In the genomic region with DNA sequence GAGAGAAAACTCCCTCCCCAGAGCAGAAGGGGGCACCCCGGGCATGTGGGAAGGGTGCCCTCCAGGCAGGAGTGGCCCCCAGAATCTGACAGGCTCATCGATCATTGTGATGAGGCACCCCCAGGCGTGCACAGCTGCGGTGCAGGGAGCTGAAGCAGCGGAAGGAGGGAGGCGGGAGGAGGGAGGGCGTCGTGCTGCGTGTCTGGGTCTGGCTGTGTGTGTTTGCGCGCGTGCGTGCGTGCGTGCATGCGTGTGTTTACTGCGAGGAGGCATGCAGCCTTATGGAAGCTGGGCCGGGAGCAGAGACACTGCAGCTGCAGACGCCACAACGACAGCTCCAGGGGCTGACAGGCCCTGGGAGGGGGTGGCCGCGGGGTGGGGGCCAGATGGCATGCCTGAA, we compare ENCODE assay signal across 28 cellular contexts. TPM values are rescaled to one million over a fixed set of nuclear protein-coding genes. Genes with fewer than 3 reads are reported as not detected.
DNase-seq lines count a peak whose midpoint lies in the region; TF ChIP-seq lines count a peak whose summit lies in the region.
"Had no signal": no experiment of that assay in that cellular context is flagged by ENCODE, and none has a peak within 500 bp of the region (broad histone marks: within the 10 kb centered on the region; RNA-seq: fewer than 3 reads in every experiment).

No MANE protein-coding gene starts in this region.

- peaks cover 29% of the 10 kb centered on the region for H3K4me1 ChIP-seq in left ventricle myocardium inferior

- H3K36me3 ChIP-seq in left ventricle myocardium inferior = peaks cover 6% of the 10 kb centered on the region
- H3K36me3 ChIP-seq: neutrophil, vagina had no signal

- TF ChIP-seq CTCF in left ventricle myocardium inferior (IDR thresholded peaks at IDR 0.05; ENCODE audit: borderline replicate concordance) = no peak

- DNase-seq in NCI-H2227 (lab: John Stamatoyannopoulos, UW; ENCODE audit: unreplicated experiment) (peak; percentile 36), NCI-H2227 treated with DMSO at 0.1 percent for 48 hours (lab: John Stamatoyannopoulos, UW) (no peak), amygdala (lab: John Stamatoyannopoulos, UW) (peak in 40 of 56 donors; percentile 10 to 77 (median 44)), head of caudate nucleus (peak; percentile 51 to 87 (median 76)), retina (peak; percentile 84), D341Med (ENCODE audit: low spot score) (no peak), left ventricle myocardium inferior (no peak)
- no peak for DNase-seq in stimulated activated CD4-positive, alpha-beta T cell treated with anti-CD3 and anti-CD28 coated beads, Interleukin-15, amount 100 ng/mL, for 24 hours
- DNase-seq: 8988T; activated CD4-positive, alpha-beta T cell treated with anti-CD3 and anti-CD28 coated beads for 1 hour; activated CD8-positive, alpha-beta memory T cell treated with anti-CD3 and anti-CD28 coated beads for 24 hours; activated naive CD4-positive, alpha-beta T cell treated with anti-CD3 and anti-CD28 coated beads for 36 hours; activated T-cell treated with anti-CD3 and anti-CD28 coated beads, Interleukin-2, amount 50 U/mL, for 4 hours; AML-193; aorta; Calu3; cerebellar nuclear complex; effector memory CD4-positive, alpha-beta T cell; esophagus squamous epithelium; NCI-H187 treated with DMSO at 0.1 percent for 48 hours; NCI-H446 treated with DMSO at 0.1 percent for 48 hours; stimulated activated CD4-positive, alpha-beta T cell treated with anti-CD3 and anti-CD28 coated beads, Interleukin-12 subunit alpha, Interleukin-12 subunit beta, amount 100 ng/mL, for 4 hours; stimulated activated CD8-positive, alpha-beta memory T cell treated with anti-CD3 and anti-CD28 coated beads, Interleukin-4, amount 100 ng/mL, for 48 hours had no signal

- intact Hi-C loops in head of caudate nucleus (cut with DNase I) = no loop called here
- intact Hi-C loops in left ventricle myocardium inferior (cut with micrococcal nuclease) = no loop called here

- H3K9me3 ChIP-seq in left ventricle myocardium inferior (replicated peaks) = no peaks in the 10 kb centered on the region
- H3K9me3 ChIP-seq: esophagus squamous epithelium, neutrophil, right atrium auricular region, vagina had no signal

- no peak overlapping the region for H3K4me3 ChIP-seq in left ventricle myocardium inferior
- H3K4me3 ChIP-seq: esophagus squamous epithelium, right atrium auricular region, vagina had no signal

- H3K27me3 ChIP-seq in left ventricle myocardium inferior (ENCODE audit: low read depth) = no peaks in the 10 kb centered on the region
- H3K27me3 ChIP-seq: esophagus squamous epithelium, neutrophil, right atrium auricular region, vagina had no signal

- no peak overlapping the region for H3K27ac ChIP-seq in left ventricle myocardium inferior (replicated peaks)
- H3K27ac ChIP-seq: esophagus squamous epithelium, neutrophil, right atrium auricular region, vagina had no signal

RNA-seq across cellular contexts. Expression of a gene that starts 40.4 kb away (rescaled TPM):
- 15.0 TPM for total RNA-seq in left ventricle myocardium inferior

RNA-seq across cellular contexts. Expression of a gene that starts 51.7 kb away (rescaled TPM):
- total RNA-seq in left ventricle myocardium inferior = 0.77 TPM
- total RNA-seq: activated naive CD4-positive, alpha-beta T cell treated with anti-CD3 and anti-CD28 coated beads for 36 hours; left lobe of liver; mononuclear cell had no signal

Comparison
In these comparisons a context has a peak if more than half of its experiments do, and no peak if none do; other contexts are left out.
1. DNase-seq: peak in NCI-H2227 (single experiment), amygdala (40 of 56), head of caudate nucleus (42 of 42) and retina (single experiment); none in NCI-H2227 treated with DMSO at 0.1 percent for 48 hours (single experiment), stimulated activated CD4-positive, alpha-beta T cell treated with anti-CD3 and anti-CD28 coated beads, Interleukin-15, amount 100 ng/mL, for 24 hours (single experiment), D341Med (single experiment) and left ventricle myocardium inferior (single experiment).